In the genomic region with DNA sequence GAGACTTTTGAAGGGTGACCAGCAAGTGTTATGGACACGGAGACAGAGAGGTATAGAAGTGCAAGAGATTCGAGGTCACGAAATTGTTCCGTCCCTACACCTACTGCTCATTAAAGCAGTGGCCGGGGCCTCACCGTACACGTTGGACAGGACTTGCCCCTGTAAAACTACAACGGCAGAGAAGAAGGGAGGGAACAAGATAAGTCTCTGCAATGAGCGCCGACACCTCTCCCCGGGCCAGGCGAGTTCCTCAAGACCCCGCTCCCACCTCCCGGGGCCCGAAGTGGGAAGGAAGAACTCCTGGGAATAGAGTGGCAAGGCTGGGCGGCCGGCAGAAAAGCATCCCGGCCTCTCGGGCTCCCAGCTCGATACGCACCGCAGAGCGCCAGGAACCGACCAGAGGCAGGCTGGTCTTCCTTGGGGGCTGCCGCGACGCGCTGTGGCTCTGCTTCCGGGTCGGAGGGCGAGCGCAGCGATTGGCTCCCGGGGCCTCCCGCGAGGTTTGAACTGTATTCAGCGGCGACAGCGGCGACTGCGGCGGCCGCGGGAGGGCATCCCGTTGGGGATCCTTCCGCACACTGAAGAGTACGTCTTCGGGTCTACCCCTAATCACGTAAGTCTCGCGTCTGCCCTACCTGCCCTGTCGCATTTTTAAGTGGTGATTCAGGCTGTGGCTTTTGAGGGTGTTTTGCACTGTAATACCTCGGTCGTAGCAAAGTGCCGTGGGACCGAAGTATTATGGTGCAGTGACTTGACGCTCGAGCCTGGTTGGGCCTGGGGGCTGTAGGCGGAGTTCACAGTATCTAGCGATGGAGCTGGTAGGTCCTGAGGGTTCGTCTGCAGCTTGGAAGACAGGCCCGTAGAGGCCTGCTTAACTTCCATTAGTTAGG, we compare ENCODE assay signal across 1 cellular context.
A peak's percentile ranks its signal among the peaks of the same experiment; 100 is the strongest.
TF ChIP-seq lines count a peak whose summit lies in the region.

A gene with protein sequence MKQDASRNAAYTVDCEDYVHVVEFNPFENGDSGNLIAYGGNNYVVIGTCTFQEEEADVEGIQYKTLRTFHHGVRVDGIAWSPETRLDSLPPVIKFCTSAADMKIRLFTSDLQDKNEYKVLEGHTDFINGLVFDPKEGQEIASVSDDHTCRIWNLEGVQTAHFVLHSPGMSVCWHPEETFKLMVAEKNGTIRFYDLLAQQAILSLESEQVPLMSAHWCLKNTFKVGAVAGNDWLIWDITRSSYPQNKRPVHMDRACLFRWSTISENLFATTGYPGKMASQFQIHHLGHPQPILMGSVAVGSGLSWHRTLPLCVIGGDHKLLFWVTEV (minus strand): TSS at position 441 of the 890 bp plus-strand sequence. CDS start 1,596 bp downstream, outside the sequence.
A gene with protein sequence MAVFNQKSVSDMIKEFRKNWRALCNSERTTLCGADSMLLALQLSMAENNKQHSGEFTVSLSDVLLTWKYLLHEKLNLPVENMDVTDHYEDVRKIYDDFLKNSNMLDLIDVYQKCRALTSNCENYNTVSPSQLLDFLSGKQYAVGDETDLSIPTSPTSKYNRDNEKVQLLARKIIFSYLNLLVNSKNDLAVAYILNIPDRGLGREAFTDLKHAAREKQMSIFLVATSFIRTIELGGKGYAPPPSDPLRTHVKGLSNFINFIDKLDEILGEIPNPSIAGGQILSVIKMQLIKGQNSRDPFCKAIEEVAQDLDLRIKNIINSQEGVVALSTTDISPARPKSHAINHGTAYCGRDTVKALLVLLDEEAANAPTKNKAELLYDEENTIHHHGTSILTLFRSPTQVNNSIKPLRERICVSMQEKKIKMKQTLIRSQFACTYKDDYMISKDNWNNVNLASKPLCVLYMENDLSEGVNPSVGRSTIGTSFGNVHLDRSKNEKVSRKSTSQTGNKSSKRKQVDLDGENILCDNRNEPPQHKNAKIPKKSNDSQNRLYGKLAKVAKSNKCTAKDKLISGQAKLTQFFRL (plus strand): TSS at position 510 of the 890 bp plus-strand sequence. CDS start 3,706 bp downstream, outside the sequence.

TF ChIP-seq in GM12878, 131 proteins besides CTCF, POLR2A, EP300 and RAD21 (continues in another document):
- TF ChIP-seq NFXL1 (IDR thresholded peaks at IDR 0.05; ENCODE audit: borderline replicate concordance) (no peak), CHD4 (IDR thresholded peaks at IDR 0.05) (no peak), NR2F1 (conservative IDR thresholded peaks at IDR 0.05) (peak; percentile 70), YY1 (IDR thresholded peaks at IDR 0.05; ENCODE audit: low read depth, low read length) (peak; percentile 69; the same call in 1 of the 2 replicates), LARP7 (IDR thresholded peaks at IDR 0.05) (peak; percentile 75), NFIC (IDR thresholded peaks at IDR 0.05; ENCODE audit: low read depth, low read length) (no peak), CBX3 (IDR thresholded peaks at IDR 0.05; ENCODE audit: borderline replicate concordance, low read depth) (no peak), SP1 (IDR thresholded peaks at IDR 0.05; ENCODE audit: low read depth, low read length) (peak; percentile 78), TCF12 (IDR thresholded peaks at IDR 0.05; ENCODE audit: low read depth, low read length) (peak; percentile 62; the same call in 1 of the 2 replicates), CBFB (IDR thresholded peaks at IDR 0.05; ENCODE audit: low read depth) (peak; percentile 87; the same call in 1 of the 2 replicates), USF2 (IDR thresholded peaks at IDR 0.05; ENCODE audit: borderline replicate concordance, low read depth, low read length) (no peak), RCOR1 (conservative IDR thresholded peaks at IDR 0.05; ENCODE audit: low read depth, low read length) (no peak), JUNB (IDR thresholded peaks at IDR 0.05) (no peak), ATF7 (IDR thresholded peaks at IDR 0.05; ENCODE audit: low read depth) (peak; percentile 48), SPI1 (IDR thresholded peaks at IDR 0.05; ENCODE audit: borderline replicate concordance, insufficient read depth, low read depth, low read length) (no peak), EZH2 (IDR thresholded peaks at IDR 0.05; ENCODE audit: borderline replicate concordance, control insufficient read depth, low read depth, low read length) (no peak), ZNF384 (IDR thresholded peaks at IDR 0.05; ENCODE audit: borderline replicate concordance, low read depth, low read length) (no peak), RELA (IDR thresholded peaks at IDR 0.05; ENCODE audit: borderline replicate concordance, partially characterized antibody) (peak; percentile 76), MYB (IDR thresholded peaks at IDR 0.05; ENCODE audit: borderline replicate concordance, low read depth, low read length) (no peak), KLF5 (IDR thresholded peaks at IDR 0.05; ENCODE audit: partially characterized antibody) (no peak), NR2C1 (IDR thresholded peaks at IDR 0.05) (peak; percentile 99), NRF1 (conservative IDR thresholded peaks at IDR 0.05; ENCODE audit: low read depth, low read length) (no peak), CHD1 (IDR thresholded peaks at IDR 0.05; ENCODE audit: low read depth, low read length) (no peak), YBX1 (IDR thresholded peaks at IDR 0.05) (no peak), BRCA1 (IDR thresholded peaks at IDR 0.05; ENCODE audit: low read depth, low read length) (peak; percentile 77), ZBED1 (IDR thresholded peaks at IDR 0.05; ENCODE audit: borderline replicate concordance) (peak; percentile 62; the same call in 1 of the 2 replicates), RUNX3 (IDR thresholded peaks at IDR 0.05; ENCODE audit: low read length) (peak; percentile 78), ETV6 (conservative IDR thresholded peaks at IDR 0.05 in 1 of 2, IDR thresholded peaks at IDR 0.05 in 1 of 2; ENCODE audit: borderline replicate concordance in 1 of 2, low read depth in 1 of 2) (no peak), CREM (IDR thresholded peaks at IDR 0.05; ENCODE audit: low read depth) (peak; percentile 64; the same call in 1 of the 2 replicates), GATAD2B (conservative IDR thresholded peaks at IDR 0.05; ENCODE audit: low read depth) (peak; percentile 81), NFYA (IDR thresholded peaks at IDR 0.05; ENCODE audit: borderline replicate concordance, low read depth, low read length) (no peak), CHD2 (IDR thresholded peaks at IDR 0.05; ENCODE audit: borderline replicate concordance, low read depth, low read length) (peak; percentile 98), TCF3 (IDR thresholded peaks at IDR 0.05; ENCODE audit: borderline replicate concordance, insufficient read depth, low read depth, low read length) (no peak), POLR2AphosphoS5 (IDR thresholded peaks at IDR 0.05; ENCODE audit: low read length) (peak; percentile 92), PRDM15 (CRISPR knock-in tag; IDR thresholded peaks at IDR 0.05) (no peak), MEF2B (IDR thresholded peaks at IDR 0.05; ENCODE audit: partially characterized antibody, poor library complexity, severe bottlenecking) (no peak), JUND (IDR thresholded peaks at IDR 0.05; ENCODE audit: low read depth, low read length) (no peak), HDAC2 (IDR thresholded peaks at IDR 0.05) (no peak), RFX5 (IDR thresholded peaks at IDR 0.05; ENCODE audit: low read depth, low read length) (no peak), SREBF1 (IDR thresholded peaks at IDR 0.05; ENCODE audit: low read length) (peak; percentile 84), KAT2A (conservative IDR thresholded peaks at IDR 0.05; ENCODE audit: control insufficient read depth, low read depth, low read length) (no peak), MXI1 (IDR thresholded peaks at IDR 0.05; ENCODE audit: low read depth, low read length) (peak; percentile 94)
- TF ChIP-seq, protein P1, sequence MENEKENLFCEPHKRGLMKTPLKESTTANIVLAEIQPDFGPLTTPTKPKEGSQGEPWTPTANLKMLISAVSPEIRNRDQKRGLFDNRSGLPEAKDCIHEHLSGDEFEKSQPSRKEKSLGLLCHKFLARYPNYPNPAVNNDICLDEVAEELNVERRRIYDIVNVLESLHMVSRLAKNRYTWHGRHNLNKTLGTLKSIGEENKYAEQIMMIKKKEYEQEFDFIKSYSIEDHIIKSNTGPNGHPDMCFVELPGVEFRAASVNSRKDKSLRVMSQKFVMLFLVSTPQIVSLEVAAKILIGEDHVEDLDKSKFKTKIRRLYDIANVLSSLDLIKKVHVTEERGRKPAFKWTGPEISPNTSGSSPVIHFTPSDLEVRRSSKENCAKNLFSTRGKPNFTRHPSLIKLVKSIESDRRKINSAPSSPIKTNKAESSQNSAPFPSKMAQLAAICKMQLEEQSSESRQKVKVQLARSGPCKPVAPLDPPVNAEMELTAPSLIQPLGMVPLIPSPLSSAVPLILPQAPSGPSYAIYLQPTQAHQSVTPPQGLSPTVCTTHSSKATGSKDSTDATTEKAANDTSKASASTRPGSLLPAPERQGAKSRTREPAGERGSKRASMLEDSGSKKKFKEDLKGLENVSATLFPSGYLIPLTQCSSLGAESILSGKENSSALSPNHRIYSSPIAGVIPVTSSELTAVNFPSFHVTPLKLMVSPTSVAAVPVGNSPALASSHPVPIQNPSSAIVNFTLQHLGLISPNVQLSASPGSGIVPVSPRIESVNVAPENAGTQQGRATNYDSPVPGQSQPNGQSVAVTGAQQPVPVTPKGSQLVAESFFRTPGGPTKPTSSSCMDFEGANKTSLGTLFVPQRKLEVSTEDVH (IDR thresholded peaks at IDR 0.05; ENCODE audit: low read depth, partially characterized antibody), result no peak
- TF ChIP-seq, protein P2, sequence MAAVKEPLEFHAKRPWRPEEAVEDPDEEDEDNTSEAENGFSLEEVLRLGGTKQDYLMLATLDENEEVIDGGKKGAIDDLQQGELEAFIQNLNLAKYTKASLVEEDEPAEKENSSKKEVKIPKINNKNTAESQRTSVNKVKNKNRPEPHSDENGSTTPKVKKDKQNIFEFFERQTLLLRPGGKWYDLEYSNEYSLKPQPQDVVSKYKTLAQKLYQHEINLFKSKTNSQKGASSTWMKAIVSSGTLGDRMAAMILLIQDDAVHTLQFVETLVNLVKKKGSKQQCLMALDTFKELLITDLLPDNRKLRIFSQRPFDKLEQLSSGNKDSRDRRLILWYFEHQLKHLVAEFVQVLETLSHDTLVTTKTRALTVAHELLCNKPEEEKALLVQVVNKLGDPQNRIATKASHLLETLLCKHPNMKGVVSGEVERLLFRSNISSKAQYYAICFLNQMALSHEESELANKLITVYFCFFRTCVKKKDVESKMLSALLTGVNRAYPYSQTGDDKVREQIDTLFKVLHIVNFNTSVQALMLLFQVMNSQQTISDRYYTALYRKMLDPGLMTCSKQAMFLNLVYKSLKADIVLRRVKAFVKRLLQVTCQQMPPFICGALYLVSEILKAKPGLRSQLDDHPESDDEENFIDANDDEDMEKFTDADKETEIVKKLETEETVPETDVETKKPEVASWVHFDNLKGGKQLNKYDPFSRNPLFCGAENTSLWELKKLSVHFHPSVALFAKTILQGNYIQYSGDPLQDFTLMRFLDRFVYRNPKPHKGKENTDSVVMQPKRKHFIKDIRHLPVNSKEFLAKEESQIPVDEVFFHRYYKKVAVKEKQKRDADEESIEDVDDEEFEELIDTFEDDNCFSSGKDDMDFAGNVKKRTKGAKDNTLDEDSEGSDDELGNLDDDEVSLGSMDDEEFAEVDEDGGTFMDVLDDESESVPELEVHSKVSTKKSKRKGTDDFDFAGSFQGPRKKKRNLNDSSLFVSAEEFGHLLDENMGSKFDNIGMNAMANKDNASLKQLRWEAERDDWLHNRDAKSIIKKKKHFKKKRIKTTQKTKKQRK (IDR thresholded peaks at IDR 0.05; ENCODE audit: low read depth, low read length), result no peak
- TF ChIP-seq, protein P3, sequence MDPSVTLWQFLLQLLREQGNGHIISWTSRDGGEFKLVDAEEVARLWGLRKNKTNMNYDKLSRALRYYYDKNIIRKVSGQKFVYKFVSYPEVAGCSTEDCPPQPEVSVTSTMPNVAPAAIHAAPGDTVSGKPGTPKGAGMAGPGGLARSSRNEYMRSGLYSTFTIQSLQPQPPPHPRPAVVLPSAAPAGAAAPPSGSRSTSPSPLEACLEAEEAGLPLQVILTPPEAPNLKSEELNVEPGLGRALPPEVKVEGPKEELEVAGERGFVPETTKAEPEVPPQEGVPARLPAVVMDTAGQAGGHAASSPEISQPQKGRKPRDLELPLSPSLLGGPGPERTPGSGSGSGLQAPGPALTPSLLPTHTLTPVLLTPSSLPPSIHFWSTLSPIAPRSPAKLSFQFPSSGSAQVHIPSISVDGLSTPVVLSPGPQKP (IDR thresholded peaks at IDR 0.05; ENCODE audit: low read depth, low read length), result peak; percentile 53; the same call in 1 of the 2 replicates
